9 cellular contexts compared by ENCODE assay signal in the genomic region with DNA sequence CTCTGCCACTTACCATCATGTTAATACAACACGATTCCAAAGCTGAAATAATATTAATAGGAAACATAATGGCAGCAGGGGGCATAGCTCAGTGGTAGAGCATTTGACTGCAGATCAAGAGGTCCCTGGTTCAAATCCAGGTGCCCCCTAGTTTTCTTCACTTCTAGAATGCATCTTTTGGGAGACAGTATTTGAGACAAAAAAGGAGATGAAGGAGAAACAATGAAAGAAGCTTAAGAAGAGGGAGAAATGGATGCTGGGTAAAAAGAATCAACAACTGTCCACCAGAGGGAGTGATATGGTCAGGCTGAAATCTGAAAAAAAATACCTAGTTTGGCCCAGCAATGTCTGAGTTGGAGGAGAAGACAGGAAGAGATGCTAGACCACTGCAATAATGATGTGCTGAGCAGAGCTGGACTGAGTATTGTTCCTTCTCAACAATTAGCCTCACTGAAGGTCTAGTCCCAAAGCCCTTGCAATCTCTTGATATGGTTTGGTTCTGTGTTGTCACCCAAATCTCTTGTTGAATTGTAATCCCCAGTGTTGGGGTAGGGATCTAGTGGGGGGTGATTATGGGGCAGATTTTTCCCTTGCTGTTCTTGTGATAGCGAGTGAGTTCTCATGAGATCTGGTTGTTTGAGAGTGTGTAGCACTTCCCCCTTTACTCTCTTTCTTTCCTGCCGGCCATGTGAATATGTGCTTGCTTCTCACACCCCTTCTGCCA.
DNase-seq lines count a peak whose midpoint lies in the region; ATAC-seq and TF ChIP-seq lines count a peak whose summit lies in the region.
"Had no signal": no experiment of that assay in that cellular context is flagged by ENCODE, and none has a peak within 500 bp of the region (broad histone marks: within the 10 kb centered on the region; RNA-seq: fewer than 3 reads in every experiment).

No MANE protein-coding gene starts in this region.

- DNase-seq in AG08396 (ENCODE audit: low spot score) (peak; percentile 80), GM13976 (ENCODE audit: low spot score) (peak; percentile 68), fibroblast of peridontal ligament (ENCODE audit: extremely low read depth) (peak; percentile 89), pons (ENCODE audit: low spot score) (peak; percentile 51), substantia nigra (lab: John Stamatoyannopoulos, UW) (no peak)
- DNase-seq: left cardiac atrium had no signal

- in situ Hi-C loops in GM13976 (cut with MboI; ENCODE audit: low sequenced_read_pairs, unreplicated experiment): no loop called here

- ATAC-seq in SK-N-SH treated with all-trans-retinoic acid at 6 μM for 48 hours (peak; percentile 95), GM18909 (IDR thresholded peaks at IDR 0.05; ENCODE audit: poor library complexity, unreplicated experiment) (no peak)

- H3K4me3 ChIP-seq in KMS-11 (IDR thresholded peaks at IDR 0.05; ENCODE audit: insufficient read depth, low read depth, low read length): no peak overlapping the region

- H3K4me2 ChIP-seq in KMS-11: no peak overlapping the region

- H3K27ac ChIP-seq in KMS-11 (no peak overlapping the region), substantia nigra (ENCODE audit: low read depth, low read length, poor library complexity, severe bottlenecking) (no peak overlapping the region)

- no peak overlapping the region for H3K9ac ChIP-seq in KMS-11

- H4K20me1 ChIP-seq in KMS-11 (ENCODE audit: insufficient read depth): no peaks in the 10 kb centered on the region

- 0 out of 2 replicates have a peak overlapping the region, but pooled peaks have one; percentile 11 for H2AFZ ChIP-seq in KMS-11 (ENCODE audit: low read depth)

- no peaks in the 10 kb centered on the region for H3K27me3 ChIP-seq in KMS-11 (ENCODE audit: insufficient read depth, low read depth)

- no peaks in the 10 kb centered on the region for H3K36me3 ChIP-seq in KMS-11 (ENCODE audit: insufficient read depth)

- no peaks in the 10 kb centered on the region for H3K4me1 ChIP-seq in KMS-11 (ENCODE audit: low read depth, poor library complexity, severe bottlenecking)

- H3K79me2 ChIP-seq in KMS-11 (ENCODE audit: insufficient read depth, low read depth): no peaks in the 10 kb centered on the region

- TF ChIP-seq CTCF in GM13976 (IDR thresholded peaks at IDR 0.05; ENCODE audit: borderline replicate concordance, control extremely low read depth, extremely low read depth, insufficient read depth, missing control alignments) (no peak), KMS-11 (conservative IDR thresholded peaks at IDR 0.05; ENCODE audit: low read depth, low read length) (peak; percentile 83)

TF ChIP-seq in SK-N-SH treated with all-trans-retinoic acid at 6 μM for 48 hours, 23 proteins besides CTCF, POLR2A, EP300 and RAD21:
- TF ChIP-seq, protein P1, sequence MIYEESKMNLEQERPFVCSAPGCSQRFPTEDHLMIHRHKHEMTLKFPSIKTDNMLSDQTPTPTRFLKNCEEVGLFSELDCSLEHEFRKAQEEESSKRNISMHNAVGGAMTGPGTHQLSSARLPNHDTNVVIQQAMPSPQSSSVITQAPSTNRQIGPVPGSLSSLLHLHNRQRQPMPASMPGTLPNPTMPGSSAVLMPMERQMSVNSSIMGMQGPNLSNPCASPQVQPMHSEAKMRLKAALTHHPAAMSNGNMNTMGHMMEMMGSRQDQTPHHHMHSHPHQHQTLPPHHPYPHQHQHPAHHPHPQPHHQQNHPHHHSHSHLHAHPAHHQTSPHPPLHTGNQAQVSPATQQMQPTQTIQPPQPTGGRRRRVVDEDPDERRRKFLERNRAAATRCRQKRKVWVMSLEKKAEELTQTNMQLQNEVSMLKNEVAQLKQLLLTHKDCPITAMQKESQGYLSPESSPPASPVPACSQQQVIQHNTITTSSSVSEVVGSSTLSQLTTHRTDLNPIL (CRISPR knock-in tag; IDR thresholded peaks at IDR 0.05; ENCODE audit: low read depth): 0 out of 2 replicates have a peak, but pooled peaks have one; percentile 45
- TF ChIP-seq PATZ1 (CRISPR knock-in tag; IDR thresholded peaks at IDR 0.05; ENCODE audit: borderline replicate concordance) (peak; percentile 73; the same call in 1 of the 2 replicates), GLIS3 (CRISPR knock-in tag; IDR thresholded peaks at IDR 0.05) (0 out of 2 replicates have a peak, but pooled peaks have one; percentile 73), ARNTL (CRISPR knock-in tag; IDR thresholded peaks at IDR 0.05; ENCODE audit: borderline replicate concordance, low read depth) (no peak), ESRRG (CRISPR knock-in tag; IDR thresholded peaks at IDR 0.05) (0 out of 2 replicates have a peak, but pooled peaks have one; percentile 31)

Comparison
In these comparisons a context has a peak if more than half of its experiments do, and no peak if none do; other contexts are left out.
1. DNase-seq: peak in AG08396 (single experiment), GM13976 (single experiment), fibroblast of peridontal ligament (single experiment) and pons (single experiment); none in substantia nigra (0 of 49).